ENCODE assay signal across 8 cellular contexts in the genomic region with DNA sequence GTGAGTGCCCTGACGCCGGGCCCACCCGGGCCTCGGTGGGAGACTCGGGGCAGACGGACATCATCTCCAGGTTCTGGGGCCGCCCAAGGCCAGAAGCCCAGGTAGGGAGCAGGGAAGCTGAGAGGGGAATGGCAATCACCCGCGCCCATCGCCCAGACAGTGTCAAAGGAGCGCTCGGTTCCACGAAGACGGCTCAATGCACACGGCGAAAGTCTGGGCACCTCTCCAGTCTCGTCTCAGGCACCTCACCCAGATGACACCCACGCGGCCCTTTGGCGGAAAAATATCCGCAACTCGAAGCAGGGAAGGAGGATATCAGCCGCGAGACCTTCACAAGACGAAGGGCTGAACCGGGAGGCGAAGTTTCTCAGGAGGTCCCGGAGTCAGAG. TPM values are rescaled to one million over a fixed set of nuclear protein-coding genes. Genes with fewer than 3 reads are reported as not detected.
A peak's percentile ranks its signal among the peaks of the same experiment; 100 is the strongest.
DNase-seq lines count a peak whose midpoint lies in the region; ATAC-seq and TF ChIP-seq lines count a peak whose summit lies in the region.

No MANE protein-coding gene starts in this region.

- H3K27me3 ChIP-seq in HAP-1 (ENCODE audit: low read depth) (no peaks in the 10 kb centered on the region), trophoblast cell (ENCODE audit: insufficient read depth, low read length) (peaks cover 12% of the 10 kb centered on the region)

- H3K4me2 ChIP-seq in trophoblast cell (ENCODE audit: low read length) = peak overlapping the region; percentile 94

- H3K18ac ChIP-seq in trophoblast cell (ENCODE audit: low read length) = no peak overlapping the region

- no peak overlapping the region for H3K27ac Mint-ChIP-seq in activated CD4-positive, alpha-beta memory T cell treated with anti-CD3 and anti-CD28 coated beads, Interleukin-2, amount 10 ng/mL, durations not matched to agents 7 days and 5 days

- H3K9me3 ChIP-seq in HAP-1 (no peaks in the 10 kb centered on the region), trophoblast cell (ENCODE audit: insufficient read depth, low read depth, low read length) (no peaks in the 10 kb centered on the region)

- H3K27ac ChIP-seq in trophoblast cell (ENCODE audit: low read depth, low read length) = no peak overlapping the region

- no peak overlapping the region for H3K14ac ChIP-seq in trophoblast cell (ENCODE audit: low read length)

- no peak overlapping the region for H2AFZ ChIP-seq in trophoblast cell (ENCODE audit: insufficient read depth, low read length, poor library complexity)

- H3K79me2 ChIP-seq in trophoblast cell (ENCODE audit: control insufficient read depth, insufficient read depth, low read length, poor library complexity) = peaks cover 3% of the 10 kb centered on the region

- peak overlapping the region; percentile 64 for H3K4me3 Mint-ChIP-seq in activated CD4-positive, alpha-beta memory T cell treated with anti-CD3 and anti-CD28 coated beads, Interleukin-2, amount 10 ng/mL, durations not matched to agents 7 days and 5 days

- H2AK5ac ChIP-seq in trophoblast cell (ENCODE audit: low read length) = no peak overlapping the region

- H3K9me3 Mint-ChIP-seq in activated CD4-positive, alpha-beta memory T cell treated with anti-CD3 and anti-CD28 coated beads, Interleukin-2, amount 10 ng/mL, durations not matched to agents 7 days and 5 days = no peaks in the 10 kb centered on the region

- peaks cover 17% of the 10 kb centered on the region for H3K4me1 ChIP-seq in HAP-1
- peaks cover 10 to 27% of the 10 kb centered on the region in 2 experiments for H3K4me1 ChIP-seq in trophoblast cell (ENCODE audit: control insufficient read depth in 1 of 2, insufficient read depth in 2 of 2, low read length in 2 of 2)

- no peak overlapping the region for H2BK12ac ChIP-seq in trophoblast cell (ENCODE audit: low read length)

- no peak overlapping the region for H3K4ac ChIP-seq in trophoblast cell (ENCODE audit: low read depth, low read length)

- no peaks in the 10 kb centered on the region for H3K36me3 Mint-ChIP-seq in activated CD4-positive, alpha-beta memory T cell treated with anti-CD3 and anti-CD28 coated beads, Interleukin-2, amount 10 ng/mL, durations not matched to agents 7 days and 5 days (ENCODE audit: low read depth)

- peaks cover 78% of the 10 kb centered on the region for H3K27me3 Mint-ChIP-seq in activated CD4-positive, alpha-beta memory T cell treated with anti-CD3 and anti-CD28 coated beads, Interleukin-2, amount 10 ng/mL, durations not matched to agents 7 days and 5 days

- no peak overlapping the region for H3K9ac ChIP-seq in trophoblast cell (ENCODE audit: low read length)

- ATAC-seq in GM18511 (IDR thresholded peaks at IDR 0.05; ENCODE audit: unreplicated experiment) = no peak
- ATAC-seq in GM21390 (IDR thresholded peaks at IDR 0.05; ENCODE audit: unreplicated experiment) = no peak
- no peak for ATAC-seq in HG03159 (IDR thresholded peaks at IDR 0.05; ENCODE audit: unreplicated experiment)

- no peak overlapping the region for H2BK120ac ChIP-seq in trophoblast cell (ENCODE audit: insufficient read depth, low read length, poor library complexity)

- in situ Hi-C loops in HAP-1 (cut with MboI; ENCODE audit: low sequenced_read_pairs) = no loop called here

- H2BK5ac ChIP-seq in trophoblast cell (ENCODE audit: low read depth, low read length, poor library complexity) = no peak overlapping the region

- H3K23ac ChIP-seq in trophoblast cell (ENCODE audit: low read length) = no peak overlapping the region

- no peak overlapping the region for H4K91ac ChIP-seq in trophoblast cell (ENCODE audit: low read depth, low read length)

- H3K79me1 ChIP-seq in trophoblast cell (ENCODE audit: low read length) = peaks cover 2% of the 10 kb centered on the region

- POLR2A ChIA-PET in activated CD4-positive, alpha-beta memory T cell treated with anti-CD3 and anti-CD28 coated beads, Interleukin-2, amount 10 ng/mL, durations not matched to agents 7 days and 5 days (lab: Charles Lee) = no interaction called here

- H3K4me3 ChIP-seq in HAP-1 (peak overlapping the region; percentile 56), foreskin fibroblast (ENCODE audit: low read depth in 1 of 2, low read length in 2 of 2) (peak overlapping the region; percentile 60 to 70), trophoblast cell (ENCODE audit: low read depth, low read length) (peak overlapping the region; percentile 81)

- H3K36me3 ChIP-seq in HAP-1 (replicated peaks) (no peaks in the 10 kb centered on the region), trophoblast cell (ENCODE audit: control insufficient read depth in 1 of 2, insufficient read depth in 2 of 2, low read length in 2 of 2) (no peaks in the 10 kb centered on the region)

- WGBS in trophoblast cell (ENCODE audit: extremely low coverage, insufficient coverage, insufficient read length) = no CpG with 5 or more reads among the region's 28 CpGs

- DNase-seq in HAP-1 (ENCODE audit: low spot score in 2 of 2) = peak in 1 of 2 experiments; percentile 30
- no peak for DNase-seq in activated CD4-positive, alpha-beta memory T cell treated with anti-CD3 and anti-CD28 coated beads, Interleukin-2, amount 10 ng/mL, durations not matched to agents 7 days and 5 days
- DNase-seq in foreskin fibroblast = peak; percentile 48 to 83
- DNase-seq in trophoblast cell = peak in 1 of 2 donors; percentile 4
- no peak for DNase-seq in cerebellar nuclear complex (lab: John Stamatoyannopoulos, UW)

- CTCF ChIA-PET in activated CD4-positive, alpha-beta memory T cell treated with anti-CD3 and anti-CD28 coated beads, Interleukin-2, amount 10 ng/mL, durations not matched to agents 7 days and 5 days (lab: Charles Lee) = no interaction called here

- no peak overlapping the region for H4K12ac ChIP-seq in trophoblast cell (ENCODE audit: low read depth, low read length)

- no peak for TF ChIP-seq CTCF in foreskin fibroblast (IDR thresholded peaks at IDR 0.05; ENCODE audit: low read depth, low read length)

- H3K4me1 Mint-ChIP-seq in activated CD4-positive, alpha-beta memory T cell treated with anti-CD3 and anti-CD28 coated beads, Interleukin-2, amount 10 ng/mL, durations not matched to agents 7 days and 5 days = peaks cover 10% of the 10 kb centered on the region

- no peak overlapping the region for H4K8ac ChIP-seq in trophoblast cell (ENCODE audit: low read depth, low read length)

RNA-seq across cellular contexts. Expression of a gene that starts 0.9 kb away (rescaled TPM):
- total RNA-seq in activated CD4-positive, alpha-beta memory T cell treated with anti-CD3 and anti-CD28 coated beads, Interleukin-2, amount 10 ng/mL, durations not matched to agents 7 days and 5 days = under 1 TPM in 1 of 2 experiments, not detected in 1; 0.05 TPM
- 2.7 and 3.2 TPM in 2 replicates for polyA plus RNA-seq in trophoblast cell (2013)

RNA-seq across cellular contexts. Expression of a gene that starts 35.6 kb away (rescaled TPM):
- total RNA-seq in activated CD4-positive, alpha-beta memory T cell treated with anti-CD3 and anti-CD28 coated beads, Interleukin-2, amount 10 ng/mL, durations not matched to agents 7 days and 5 days = under 1 TPM; 0.23 to 0.98 TPM
- 1.3 TPM in 2 replicates for polyA plus RNA-seq in trophoblast cell (2013)

Comparison
In these comparisons a context has a peak if more than half of its experiments do, and no peak if none do; other contexts are left out.
1. DNase-seq: peak in foreskin fibroblast (2 of 2); none in activated CD4-positive, alpha-beta memory T cell treated with anti-CD3 and anti-CD28 coated beads, Interleukin-2, amount 10 ng/mL, durations not matched to agents 7 days and 5 days (single experiment) and cerebellar nuclear complex (0 of 2).
2. Peak in every context shown above with its lines, with median percentiles within 50 percentile points of each other: H3K4me3 ChIP-seq.